ENCODE assay signal across 1 cellular context in the genomic region with DNA sequence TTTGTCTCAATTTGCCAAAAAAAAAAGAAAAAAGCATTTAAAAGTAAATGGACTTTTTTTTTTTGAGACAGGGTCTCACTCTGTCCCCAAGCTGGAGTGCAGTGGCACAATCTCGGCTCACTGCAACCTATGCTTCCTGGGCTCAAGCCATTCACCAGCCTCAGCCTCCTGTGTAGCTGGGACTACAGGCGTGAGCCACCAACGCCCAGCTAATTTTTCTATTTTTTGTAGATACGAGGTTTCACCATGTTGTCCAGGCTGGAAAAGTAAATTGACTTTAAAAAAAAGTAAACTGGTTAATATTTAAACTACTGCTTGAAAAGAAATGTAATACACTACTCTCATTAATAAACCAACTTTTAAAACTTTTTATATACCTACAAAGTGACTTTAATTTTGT.
TF ChIP-seq lines count a peak whose summit lies in the region.

No MANE protein-coding gene starts in this region.

TF ChIP-seq in GM12878, 131 proteins besides CTCF, POLR2A, EP300 and RAD21:
- TF ChIP-seq EED (IDR thresholded peaks at IDR 0.05; ENCODE audit: low read depth) (no peak), TAF1 (IDR thresholded peaks at IDR 0.05; ENCODE audit: borderline replicate concordance, low read depth, low read length) (no peak), HCFC1 (IDR thresholded peaks at IDR 0.05; ENCODE audit: low read length) (no peak), NR2C1 (IDR thresholded peaks at IDR 0.05) (no peak), RB1 (IDR thresholded peaks at IDR 0.05; ENCODE audit: borderline replicate concordance) (no peak), WRNIP1 (IDR thresholded peaks at IDR 0.05; ENCODE audit: borderline replicate concordance, low read depth, low read length) (no peak), NFIC (IDR thresholded peaks at IDR 0.05; ENCODE audit: low read depth, low read length) (no peak), HDAC2 (IDR thresholded peaks at IDR 0.05) (no peak), TCF3 (IDR thresholded peaks at IDR 0.05; ENCODE audit: borderline replicate concordance, insufficient read depth, low read depth, low read length) (no peak)
- TF ChIP-seq, protein P1, sequence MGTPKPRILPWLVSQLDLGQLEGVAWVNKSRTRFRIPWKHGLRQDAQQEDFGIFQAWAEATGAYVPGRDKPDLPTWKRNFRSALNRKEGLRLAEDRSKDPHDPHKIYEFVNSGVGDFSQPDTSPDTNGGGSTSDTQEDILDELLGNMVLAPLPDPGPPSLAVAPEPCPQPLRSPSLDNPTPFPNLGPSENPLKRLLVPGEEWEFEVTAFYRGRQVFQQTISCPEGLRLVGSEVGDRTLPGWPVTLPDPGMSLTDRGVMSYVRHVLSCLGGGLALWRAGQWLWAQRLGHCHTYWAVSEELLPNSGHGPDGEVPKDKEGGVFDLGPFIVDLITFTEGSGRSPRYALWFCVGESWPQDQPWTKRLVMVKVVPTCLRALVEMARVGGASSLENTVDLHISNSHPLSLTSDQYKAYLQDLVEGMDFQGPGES (IDR thresholded peaks at IDR 0.05): no peak
- TF ChIP-seq, protein P2, sequence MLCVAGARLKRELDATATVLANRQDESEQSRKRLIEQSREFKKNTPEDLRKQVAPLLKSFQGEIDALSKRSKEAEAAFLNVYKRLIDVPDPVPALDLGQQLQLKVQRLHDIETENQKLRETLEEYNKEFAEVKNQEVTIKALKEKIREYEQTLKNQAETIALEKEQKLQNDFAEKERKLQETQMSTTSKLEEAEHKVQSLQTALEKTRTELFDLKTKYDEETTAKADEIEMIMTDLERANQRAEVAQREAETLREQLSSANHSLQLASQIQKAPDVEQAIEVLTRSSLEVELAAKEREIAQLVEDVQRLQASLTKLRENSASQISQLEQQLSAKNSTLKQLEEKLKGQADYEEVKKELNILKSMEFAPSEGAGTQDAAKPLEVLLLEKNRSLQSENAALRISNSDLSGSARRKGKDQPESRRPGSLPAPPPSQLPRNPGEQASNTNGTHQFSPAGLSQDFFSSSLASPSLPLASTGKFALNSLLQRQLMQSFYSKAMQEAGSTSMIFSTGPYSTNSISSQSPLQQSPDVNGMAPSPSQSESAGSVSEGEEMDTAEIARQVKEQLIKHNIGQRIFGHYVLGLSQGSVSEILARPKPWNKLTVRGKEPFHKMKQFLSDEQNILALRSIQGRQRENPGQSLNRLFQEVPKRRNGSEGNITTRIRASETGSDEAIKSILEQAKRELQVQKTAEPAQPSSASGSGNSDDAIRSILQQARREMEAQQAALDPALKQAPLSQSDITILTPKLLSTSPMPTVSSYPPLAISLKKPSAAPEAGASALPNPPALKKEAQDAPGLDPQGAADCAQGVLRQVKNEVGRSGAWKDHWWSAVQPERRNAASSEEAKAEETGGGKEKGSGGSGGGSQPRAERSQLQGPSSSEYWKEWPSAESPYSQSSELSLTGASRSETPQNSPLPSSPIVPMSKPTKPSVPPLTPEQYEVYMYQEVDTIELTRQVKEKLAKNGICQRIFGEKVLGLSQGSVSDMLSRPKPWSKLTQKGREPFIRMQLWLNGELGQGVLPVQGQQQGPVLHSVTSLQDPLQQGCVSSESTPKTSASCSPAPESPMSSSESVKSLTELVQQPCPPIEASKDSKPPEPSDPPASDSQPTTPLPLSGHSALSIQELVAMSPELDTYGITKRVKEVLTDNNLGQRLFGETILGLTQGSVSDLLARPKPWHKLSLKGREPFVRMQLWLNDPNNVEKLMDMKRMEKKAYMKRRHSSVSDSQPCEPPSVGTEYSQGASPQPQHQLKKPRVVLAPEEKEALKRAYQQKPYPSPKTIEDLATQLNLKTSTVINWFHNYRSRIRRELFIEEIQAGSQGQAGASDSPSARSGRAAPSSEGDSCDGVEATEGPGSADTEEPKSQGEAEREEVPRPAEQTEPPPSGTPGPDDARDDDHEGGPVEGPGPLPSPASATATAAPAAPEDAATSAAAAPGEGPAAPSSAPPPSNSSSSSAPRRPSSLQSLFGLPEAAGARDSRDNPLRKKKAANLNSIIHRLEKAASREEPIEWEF (IDR thresholded peaks at IDR 0.05; ENCODE audit: insufficient replicate concordance, low read depth, low read length): no peak
- TF ChIP-seq, protein P3, sequence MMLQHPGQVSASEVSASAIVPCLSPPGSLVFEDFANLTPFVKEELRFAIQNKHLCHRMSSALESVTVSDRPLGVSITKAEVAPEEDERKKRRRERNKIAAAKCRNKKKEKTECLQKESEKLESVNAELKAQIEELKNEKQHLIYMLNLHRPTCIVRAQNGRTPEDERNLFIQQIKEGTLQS (IDR thresholded peaks at IDR 0.05; ENCODE audit: borderline replicate concordance, extremely low read depth, low read depth, low read length): no peak
- TF ChIP-seq, protein P4, sequence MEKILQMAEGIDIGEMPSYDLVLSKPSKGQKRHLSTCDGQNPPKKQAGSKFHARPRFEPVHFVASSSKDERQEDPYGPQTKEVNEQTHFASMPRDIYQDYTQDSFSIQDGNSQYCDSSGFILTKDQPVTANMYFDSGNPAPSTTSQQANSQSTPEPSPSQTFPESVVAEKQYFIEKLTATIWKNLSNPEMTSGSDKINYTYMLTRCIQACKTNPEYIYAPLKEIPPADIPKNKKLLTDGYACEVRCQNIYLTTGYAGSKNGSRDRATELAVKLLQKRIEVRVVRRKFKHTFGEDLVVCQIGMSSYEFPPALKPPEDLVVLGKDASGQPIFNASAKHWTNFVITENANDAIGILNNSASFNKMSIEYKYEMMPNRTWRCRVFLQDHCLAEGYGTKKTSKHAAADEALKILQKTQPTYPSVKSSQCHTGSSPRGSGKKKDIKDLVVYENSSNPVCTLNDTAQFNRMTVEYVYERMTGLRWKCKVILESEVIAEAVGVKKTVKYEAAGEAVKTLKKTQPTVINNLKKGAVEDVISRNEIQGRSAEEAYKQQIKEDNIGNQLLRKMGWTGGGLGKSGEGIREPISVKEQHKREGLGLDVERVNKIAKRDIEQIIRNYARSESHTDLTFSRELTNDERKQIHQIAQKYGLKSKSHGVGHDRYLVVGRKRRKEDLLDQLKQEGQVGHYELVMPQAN (conservative IDR thresholded peaks at IDR 0.05): no peak
- TF ChIP-seq, protein P5, sequence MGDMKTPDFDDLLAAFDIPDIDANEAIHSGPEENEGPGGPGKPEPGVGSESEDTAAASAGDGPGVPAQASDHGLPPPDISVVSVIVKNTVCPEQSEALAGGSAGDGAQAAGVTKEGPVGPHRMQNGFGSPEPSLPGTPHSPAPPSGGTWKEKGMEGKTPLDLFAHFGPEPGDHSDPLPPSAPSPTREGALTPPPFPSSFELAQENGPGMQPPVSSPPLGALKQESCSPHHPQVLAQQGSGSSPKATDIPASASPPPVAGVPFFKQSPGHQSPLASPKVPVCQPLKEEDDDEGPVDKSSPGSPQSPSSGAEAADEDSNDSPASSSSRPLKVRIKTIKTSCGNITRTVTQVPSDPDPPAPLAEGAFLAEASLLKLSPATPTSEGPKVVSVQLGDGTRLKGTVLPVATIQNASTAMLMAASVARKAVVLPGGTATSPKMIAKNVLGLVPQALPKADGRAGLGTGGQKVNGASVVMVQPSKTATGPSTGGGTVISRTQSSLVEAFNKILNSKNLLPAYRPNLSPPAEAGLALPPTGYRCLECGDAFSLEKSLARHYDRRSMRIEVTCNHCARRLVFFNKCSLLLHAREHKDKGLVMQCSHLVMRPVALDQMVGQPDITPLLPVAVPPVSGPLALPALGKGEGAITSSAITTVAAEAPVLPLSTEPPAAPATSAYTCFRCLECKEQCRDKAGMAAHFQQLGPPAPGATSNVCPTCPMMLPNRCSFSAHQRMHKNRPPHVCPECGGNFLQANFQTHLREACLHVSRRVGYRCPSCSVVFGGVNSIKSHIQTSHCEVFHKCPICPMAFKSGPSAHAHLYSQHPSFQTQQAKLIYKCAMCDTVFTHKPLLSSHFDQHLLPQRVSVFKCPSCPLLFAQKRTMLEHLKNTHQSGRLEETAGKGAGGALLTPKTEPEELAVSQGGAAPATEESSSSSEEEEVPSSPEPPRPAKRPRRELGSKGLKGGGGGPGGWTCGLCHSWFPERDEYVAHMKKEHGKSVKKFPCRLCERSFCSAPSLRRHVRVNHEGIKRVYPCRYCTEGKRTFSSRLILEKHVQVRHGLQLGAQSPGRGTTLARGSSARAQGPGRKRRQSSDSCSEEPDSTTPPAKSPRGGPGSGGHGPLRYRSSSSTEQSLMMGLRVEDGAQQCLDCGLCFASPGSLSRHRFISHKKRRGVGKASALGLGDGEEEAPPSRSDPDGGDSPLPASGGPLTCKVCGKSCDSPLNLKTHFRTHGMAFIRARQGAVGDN (IDR thresholded peaks at IDR 0.05): no peak
TF ChIP-seq in GM12878: peak in this region for 0.
